2 cellular contexts compared by ENCODE assay signal in genomic region chr4:46274717-46275116, GRCh38.
TF ChIP-seq lines count a peak whose summit lies in the region.

No MANE protein-coding gene starts in this region.

TF ChIP-seq in IMR-90, 13 proteins besides CTCF, POLR2A, EP300 and RAD21 (continued from another document):
- TF ChIP-seq, protein P1, sequence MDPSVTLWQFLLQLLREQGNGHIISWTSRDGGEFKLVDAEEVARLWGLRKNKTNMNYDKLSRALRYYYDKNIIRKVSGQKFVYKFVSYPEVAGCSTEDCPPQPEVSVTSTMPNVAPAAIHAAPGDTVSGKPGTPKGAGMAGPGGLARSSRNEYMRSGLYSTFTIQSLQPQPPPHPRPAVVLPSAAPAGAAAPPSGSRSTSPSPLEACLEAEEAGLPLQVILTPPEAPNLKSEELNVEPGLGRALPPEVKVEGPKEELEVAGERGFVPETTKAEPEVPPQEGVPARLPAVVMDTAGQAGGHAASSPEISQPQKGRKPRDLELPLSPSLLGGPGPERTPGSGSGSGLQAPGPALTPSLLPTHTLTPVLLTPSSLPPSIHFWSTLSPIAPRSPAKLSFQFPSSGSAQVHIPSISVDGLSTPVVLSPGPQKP (IDR thresholded peaks at IDR 0.05; ENCODE audit: borderline replicate concordance, low read depth, low read length): no peak
- TF ChIP-seq CHD1 (IDR thresholded peaks at IDR 0.05; ENCODE audit: low read depth, low read length) (no peak), SMC3 (IDR thresholded peaks at IDR 0.05; ENCODE audit: low read depth, low read length) (no peak), BHLHE40 (IDR thresholded peaks at IDR 0.05; ENCODE audit: low read depth, low read length) (no peak), MAFK (IDR thresholded peaks at IDR 0.05; ENCODE audit: low read depth, low read length) (no peak)
- TF ChIP-seq, protein P2, sequence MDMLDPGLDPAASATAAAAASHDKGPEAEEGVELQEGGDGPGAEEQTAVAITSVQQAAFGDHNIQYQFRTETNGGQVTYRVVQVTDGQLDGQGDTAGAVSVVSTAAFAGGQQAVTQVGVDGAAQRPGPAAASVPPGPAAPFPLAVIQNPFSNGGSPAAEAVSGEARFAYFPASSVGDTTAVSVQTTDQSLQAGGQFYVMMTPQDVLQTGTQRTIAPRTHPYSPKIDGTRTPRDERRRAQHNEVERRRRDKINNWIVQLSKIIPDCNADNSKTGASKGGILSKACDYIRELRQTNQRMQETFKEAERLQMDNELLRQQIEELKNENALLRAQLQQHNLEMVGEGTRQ (IDR thresholded peaks at IDR 0.05; ENCODE audit: low read depth, low read length): no peak

TF ChIP-seq in liver, 16 proteins besides CTCF, POLR2A, EP300 and RAD21 (continued from another document):
- TF ChIP-seq ZBTB33 (IDR thresholded peaks at IDR 0.05): no peak
- TF ChIP-seq NR2F2 (IDR thresholded peaks at IDR 0.05): no peak
- no peak for TF ChIP-seq ATF3 (IDR thresholded peaks at IDR 0.05)
- no peak for TF ChIP-seq SP1 (IDR thresholded peaks at IDR 0.05)
- TF ChIP-seq RXRA (IDR thresholded peaks at IDR 0.05): no peak
- TF ChIP-seq FOXA1 (IDR thresholded peaks at IDR 0.05): no peak
- TF ChIP-seq REST (IDR thresholded peaks at IDR 0.05): no peak
- TF ChIP-seq HNF4G (IDR thresholded peaks at IDR 0.05): no peak
- no peak for TF ChIP-seq MAX (IDR thresholded peaks at IDR 0.05)
- TF ChIP-seq TAF1 (conservative IDR thresholded peaks at IDR 0.05): no peak
- TF ChIP-seq YY1 (IDR thresholded peaks at IDR 0.05): no peak
- no peak for TF ChIP-seq GABPA (IDR thresholded peaks at IDR 0.05 in 1 of 2, conservative IDR thresholded peaks at IDR 0.05 in 1 of 2)
- TF ChIP-seq EGR1 (IDR thresholded peaks at IDR 0.05; ENCODE audit: low read depth in 2 of 2): no peak
